In the genomic region with DNA sequence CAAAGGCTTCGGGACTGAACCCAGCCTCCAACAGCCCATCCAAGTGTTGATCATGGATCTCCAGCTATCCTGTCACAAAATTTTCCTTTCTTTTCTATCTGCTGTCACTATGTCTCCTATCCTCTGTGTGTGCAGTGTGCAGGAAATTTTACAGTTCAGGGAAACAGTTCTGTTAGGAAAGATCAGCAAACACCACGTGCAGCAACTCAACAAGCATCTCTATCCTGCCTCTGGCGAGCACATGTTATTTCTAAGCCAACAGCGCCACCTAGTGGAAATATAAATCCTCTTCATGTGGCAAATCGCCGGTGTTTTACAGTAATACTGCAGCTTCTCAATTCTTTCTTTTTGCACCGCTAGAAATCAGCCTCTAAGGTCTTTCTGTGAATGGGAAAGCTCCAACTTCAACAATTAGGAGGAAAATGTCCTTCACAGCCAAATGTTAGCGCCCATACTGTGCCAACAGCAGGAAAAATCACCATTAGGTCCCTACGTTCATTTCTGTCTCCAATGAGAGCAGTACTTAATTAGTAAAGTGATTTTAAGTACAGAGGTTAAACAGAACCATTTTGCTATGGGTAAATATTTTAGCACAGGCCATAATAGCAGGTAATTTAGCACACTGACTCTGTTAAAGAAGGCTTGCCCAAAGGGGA, we compare ENCODE assay signal across 1 cellular context.
TF ChIP-seq lines count a peak whose summit lies in the region.

No MANE protein-coding gene starts in this region.

TF ChIP-seq in HepG2, 621 proteins besides CTCF, POLR2A, EP300 and RAD21 (continued from another document):
- TF ChIP-seq ZNF10 (CRISPR knock-in tag; IDR thresholded peaks at IDR 0.05; ENCODE audit: borderline replicate concordance, low read depth) (no peak), MIXL1 (CRISPR knock-in tag; IDR thresholded peaks at IDR 0.05) (peak; percentile 61; the same call in 1 of the 2 replicates), NBN (conservative IDR thresholded peaks at IDR 0.05) (no peak), RXRB (CRISPR knock-in tag; IDR thresholded peaks at IDR 0.05; ENCODE audit: borderline replicate concordance) (0 out of 2 replicates have a peak, but pooled peaks have one; percentile 34), RARA (CRISPR knock-in tag; IDR thresholded peaks at IDR 0.05) (no peak), ZKSCAN8 (CRISPR knock-in tag; IDR thresholded peaks at IDR 0.05; ENCODE audit: borderline replicate concordance) (no peak), TEAD3 (CRISPR knock-in tag; optimal IDR thresholded peaks at IDR 0.05; ENCODE audit: borderline replicate concordance) (peak; percentile 32), SNRNP70 (IDR thresholded peaks at IDR 0.05; ENCODE audit: low read depth, low read length) (no peak), ZNF543 (CRISPR knock-in tag; IDR thresholded peaks at IDR 0.05) (no peak), XBP1 (CRISPR knock-in tag; IDR thresholded peaks at IDR 0.05) (no peak), ERF (CRISPR knock-in tag; IDR thresholded peaks at IDR 0.05) (no peak), ZNF550 (CRISPR knock-in tag; IDR thresholded peaks at IDR 0.05; ENCODE audit: borderline replicate concordance) (no peak), TGIF2 (CRISPR knock-in tag; IDR thresholded peaks at IDR 0.05) (no peak), TRIM24 (CRISPR knock-in tag; IDR thresholded peaks at IDR 0.05) (no peak), ZNF234 (CRISPR knock-in tag; conservative IDR thresholded peaks at IDR 0.05) (no peak), U2AF1 (optimal IDR thresholded peaks at IDR 0.05; ENCODE audit: low read depth, low read length) (no peak), MXD4 (CRISPR knock-in tag; IDR thresholded peaks at IDR 0.05) (no peak), NRL (CRISPR knock-in tag; IDR thresholded peaks at IDR 0.05; ENCODE audit: borderline replicate concordance) (no peak), MYC (CRISPR knock-in tag; IDR thresholded peaks at IDR 0.05; ENCODE audit: borderline replicate concordance) (peak; percentile 49; the same call in 1 of the 2 replicates), MTF2 (CRISPR knock-in tag; IDR thresholded peaks at IDR 0.05; ENCODE audit: borderline replicate concordance) (no peak), HNF4G (IDR thresholded peaks at IDR 0.05; ENCODE audit: borderline replicate concordance, low read depth, low read length) (no peak), HNF4G (CRISPR knock-in tag; IDR thresholded peaks at IDR 0.05; ENCODE audit: borderline replicate concordance, low read depth) (no peak)
- TF ChIP-seq, protein P1, sequence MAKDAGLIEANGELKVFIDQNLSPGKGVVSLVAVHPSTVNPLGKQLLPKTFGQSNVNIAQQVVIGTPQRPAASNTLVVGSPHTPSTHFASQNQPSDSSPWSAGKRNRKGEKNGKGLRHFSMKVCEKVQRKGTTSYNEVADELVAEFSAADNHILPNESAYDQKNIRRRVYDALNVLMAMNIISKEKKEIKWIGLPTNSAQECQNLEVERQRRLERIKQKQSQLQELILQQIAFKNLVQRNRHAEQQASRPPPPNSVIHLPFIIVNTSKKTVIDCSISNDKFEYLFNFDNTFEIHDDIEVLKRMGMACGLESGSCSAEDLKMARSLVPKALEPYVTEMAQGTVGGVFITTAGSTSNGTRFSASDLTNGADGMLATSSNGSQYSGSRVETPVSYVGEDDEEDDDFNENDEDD (CRISPR knock-in tag; IDR thresholded peaks at IDR 0.05; ENCODE audit: borderline replicate concordance), result peak; percentile 24; the same call in 1 of the 2 replicates
- TF ChIP-seq, protein P2, sequence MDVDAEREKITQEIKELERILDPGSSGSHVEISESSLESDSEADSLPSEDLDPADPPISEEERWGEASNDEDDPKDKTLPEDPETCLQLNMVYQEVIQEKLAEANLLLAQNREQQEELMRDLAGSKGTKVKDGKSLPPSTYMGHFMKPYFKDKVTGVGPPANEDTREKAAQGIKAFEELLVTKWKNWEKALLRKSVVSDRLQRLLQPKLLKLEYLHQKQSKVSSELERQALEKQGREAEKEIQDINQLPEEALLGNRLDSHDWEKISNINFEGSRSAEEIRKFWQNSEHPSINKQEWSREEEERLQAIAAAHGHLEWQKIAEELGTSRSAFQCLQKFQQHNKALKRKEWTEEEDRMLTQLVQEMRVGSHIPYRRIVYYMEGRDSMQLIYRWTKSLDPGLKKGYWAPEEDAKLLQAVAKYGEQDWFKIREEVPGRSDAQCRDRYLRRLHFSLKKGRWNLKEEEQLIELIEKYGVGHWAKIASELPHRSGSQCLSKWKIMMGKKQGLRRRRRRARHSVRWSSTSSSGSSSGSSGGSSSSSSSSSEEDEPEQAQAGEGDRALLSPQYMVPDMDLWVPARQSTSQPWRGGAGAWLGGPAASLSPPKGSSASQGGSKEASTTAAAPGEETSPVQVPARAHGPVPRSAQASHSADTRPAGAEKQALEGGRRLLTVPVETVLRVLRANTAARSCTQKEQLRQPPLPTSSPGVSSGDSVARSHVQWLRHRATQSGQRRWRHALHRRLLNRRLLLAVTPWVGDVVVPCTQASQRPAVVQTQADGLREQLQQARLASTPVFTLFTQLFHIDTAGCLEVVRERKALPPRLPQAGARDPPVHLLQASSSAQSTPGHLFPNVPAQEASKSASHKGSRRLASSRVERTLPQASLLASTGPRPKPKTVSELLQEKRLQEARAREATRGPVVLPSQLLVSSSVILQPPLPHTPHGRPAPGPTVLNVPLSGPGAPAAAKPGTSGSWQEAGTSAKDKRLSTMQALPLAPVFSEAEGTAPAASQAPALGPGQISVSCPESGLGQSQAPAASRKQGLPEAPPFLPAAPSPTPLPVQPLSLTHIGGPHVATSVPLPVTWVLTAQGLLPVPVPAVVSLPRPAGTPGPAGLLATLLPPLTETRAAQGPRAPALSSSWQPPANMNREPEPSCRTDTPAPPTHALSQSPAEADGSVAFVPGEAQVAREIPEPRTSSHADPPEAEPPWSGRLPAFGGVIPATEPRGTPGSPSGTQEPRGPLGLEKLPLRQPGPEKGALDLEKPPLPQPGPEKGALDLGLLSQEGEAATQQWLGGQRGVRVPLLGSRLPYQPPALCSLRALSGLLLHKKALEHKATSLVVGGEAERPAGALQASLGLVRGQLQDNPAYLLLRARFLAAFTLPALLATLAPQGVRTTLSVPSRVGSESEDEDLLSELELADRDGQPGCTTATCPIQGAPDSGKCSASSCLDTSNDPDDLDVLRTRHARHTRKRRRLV (CRISPR knock-in tag; IDR thresholded peaks at IDR 0.05), result no peak
- TF ChIP-seq, protein P3, sequence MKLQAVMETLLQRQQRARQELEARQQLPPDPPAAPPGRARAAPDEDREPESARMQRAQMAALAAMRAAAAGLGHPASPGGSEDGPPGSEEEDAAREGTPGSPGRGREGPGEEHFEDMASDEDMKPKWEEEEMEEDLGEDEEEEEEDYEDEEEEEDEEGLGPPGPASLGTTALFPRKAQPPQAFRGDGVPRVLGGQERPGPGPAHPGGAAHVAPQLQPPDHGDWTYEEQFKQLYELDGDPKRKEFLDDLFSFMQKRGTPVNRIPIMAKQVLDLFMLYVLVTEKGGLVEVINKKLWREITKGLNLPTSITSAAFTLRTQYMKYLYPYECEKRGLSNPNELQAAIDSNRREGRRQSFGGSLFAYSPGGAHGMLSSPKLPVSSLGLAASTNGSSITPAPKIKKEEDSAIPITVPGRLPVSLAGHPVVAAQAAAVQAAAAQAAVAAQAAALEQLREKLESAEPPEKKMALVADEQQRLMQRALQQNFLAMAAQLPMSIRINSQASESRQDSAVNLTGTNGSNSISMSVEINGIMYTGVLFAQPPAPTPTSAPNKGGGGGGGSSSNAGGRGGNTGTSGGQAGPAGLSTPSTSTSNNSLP (IDR thresholded peaks at IDR 0.05; ENCODE audit: low read depth, low read length), result no peak
- TF ChIP-seq, protein P4, sequence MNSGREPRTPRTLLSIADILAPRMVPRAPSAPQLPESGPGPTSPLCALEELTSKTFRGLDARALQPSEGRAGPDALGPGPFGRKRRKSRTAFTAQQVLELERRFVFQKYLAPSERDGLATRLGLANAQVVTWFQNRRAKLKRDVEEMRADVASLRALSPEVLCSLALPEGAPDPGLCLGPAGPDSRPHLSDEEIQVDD (CRISPR knock-in tag; IDR thresholded peaks at IDR 0.05; ENCODE audit: borderline replicate concordance), result no peak
- TF ChIP-seq, protein P5, sequence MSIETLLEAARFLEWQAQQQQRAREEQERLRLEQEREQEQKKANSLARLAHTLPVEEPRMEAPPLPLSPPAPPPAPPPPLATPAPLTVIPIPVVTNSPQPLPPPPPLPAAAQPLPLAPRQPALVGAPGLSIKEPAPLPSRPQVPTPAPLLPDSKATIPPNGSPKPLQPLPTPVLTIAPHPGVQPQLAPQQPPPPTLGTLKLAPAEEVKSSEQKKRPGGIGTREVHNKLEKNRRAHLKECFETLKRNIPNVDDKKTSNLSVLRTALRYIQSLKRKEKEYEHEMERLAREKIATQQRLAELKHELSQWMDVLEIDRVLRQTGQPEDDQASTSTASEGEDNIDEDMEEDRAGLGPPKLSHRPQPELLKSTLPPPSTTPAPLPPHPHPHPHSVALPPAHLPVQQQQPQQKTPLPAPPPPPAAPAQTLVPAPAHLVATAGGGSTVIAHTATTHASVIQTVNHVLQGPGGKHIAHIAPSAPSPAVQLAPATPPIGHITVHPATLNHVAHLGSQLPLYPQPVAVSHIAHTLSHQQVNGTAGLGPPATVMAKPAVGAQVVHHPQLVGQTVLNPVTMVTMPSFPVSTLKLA (IDR thresholded peaks at IDR 0.05), result peak; percentile 56
- TF ChIP-seq, protein P6, sequence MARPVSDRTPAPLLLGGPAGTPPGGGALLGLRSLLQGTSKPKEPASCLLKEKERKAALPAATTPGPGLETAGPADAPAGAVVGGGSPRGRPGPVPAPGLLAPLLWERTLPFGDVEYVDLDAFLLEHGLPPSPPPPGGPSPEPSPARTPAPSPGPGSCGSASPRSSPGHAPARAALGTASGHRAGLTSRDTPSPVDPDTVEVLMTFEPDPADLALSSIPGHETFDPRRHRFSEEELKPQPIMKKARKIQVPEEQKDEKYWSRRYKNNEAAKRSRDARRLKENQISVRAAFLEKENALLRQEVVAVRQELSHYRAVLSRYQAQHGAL (CRISPR knock-in tag; IDR thresholded peaks at IDR 0.05; ENCODE audit: not compliant biosample characterization), result no peak
- TF ChIP-seq, protein P7, sequence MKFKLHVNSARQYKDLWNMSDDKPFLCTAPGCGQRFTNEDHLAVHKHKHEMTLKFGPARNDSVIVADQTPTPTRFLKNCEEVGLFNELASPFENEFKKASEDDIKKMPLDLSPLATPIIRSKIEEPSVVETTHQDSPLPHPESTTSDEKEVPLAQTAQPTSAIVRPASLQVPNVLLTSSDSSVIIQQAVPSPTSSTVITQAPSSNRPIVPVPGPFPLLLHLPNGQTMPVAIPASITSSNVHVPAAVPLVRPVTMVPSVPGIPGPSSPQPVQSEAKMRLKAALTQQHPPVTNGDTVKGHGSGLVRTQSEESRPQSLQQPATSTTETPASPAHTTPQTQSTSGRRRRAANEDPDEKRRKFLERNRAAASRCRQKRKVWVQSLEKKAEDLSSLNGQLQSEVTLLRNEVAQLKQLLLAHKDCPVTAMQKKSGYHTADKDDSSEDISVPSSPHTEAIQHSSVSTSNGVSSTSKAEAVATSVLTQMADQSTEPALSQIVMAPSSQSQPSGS (CRISPR knock-in tag; IDR thresholded peaks at IDR 0.05), result 0 out of 2 replicates have a peak, but pooled peaks have one; percentile 16
- TF ChIP-seq, protein P8, sequence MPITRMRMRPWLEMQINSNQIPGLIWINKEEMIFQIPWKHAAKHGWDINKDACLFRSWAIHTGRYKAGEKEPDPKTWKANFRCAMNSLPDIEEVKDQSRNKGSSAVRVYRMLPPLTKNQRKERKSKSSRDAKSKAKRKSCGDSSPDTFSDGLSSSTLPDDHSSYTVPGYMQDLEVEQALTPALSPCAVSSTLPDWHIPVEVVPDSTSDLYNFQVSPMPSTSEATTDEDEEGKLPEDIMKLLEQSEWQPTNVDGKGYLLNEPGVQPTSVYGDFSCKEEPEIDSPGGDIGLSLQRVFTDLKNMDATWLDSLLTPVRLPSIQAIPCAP (CRISPR knock-in tag; IDR thresholded peaks at IDR 0.05; ENCODE audit: low read depth), result no peak
- TF ChIP-seq, protein P9, sequence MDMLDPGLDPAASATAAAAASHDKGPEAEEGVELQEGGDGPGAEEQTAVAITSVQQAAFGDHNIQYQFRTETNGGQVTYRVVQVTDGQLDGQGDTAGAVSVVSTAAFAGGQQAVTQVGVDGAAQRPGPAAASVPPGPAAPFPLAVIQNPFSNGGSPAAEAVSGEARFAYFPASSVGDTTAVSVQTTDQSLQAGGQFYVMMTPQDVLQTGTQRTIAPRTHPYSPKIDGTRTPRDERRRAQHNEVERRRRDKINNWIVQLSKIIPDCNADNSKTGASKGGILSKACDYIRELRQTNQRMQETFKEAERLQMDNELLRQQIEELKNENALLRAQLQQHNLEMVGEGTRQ (IDR thresholded peaks at IDR 0.05; ENCODE audit: low read depth, low read length), result peak; percentile 54; the same call in 1 of the 2 replicates
- TF ChIP-seq, protein P9 (CRISPR knock-in tag; IDR thresholded peaks at IDR 0.05; ENCODE audit: borderline replicate concordance), result no peak
TF ChIP-seq in HepG2: peak in this region for 21.
